In genomic region chrX:3697701-3698279, GRCh38 we compare ENCODE assay signal across 9 cellular contexts. TPM values are rescaled to one million over a fixed set of nuclear protein-coding genes. Genes with fewer than 3 reads are reported as not detected.
DNase-seq lines count a peak whose midpoint lies in the region.
"Had no signal": no experiment of that assay in that cellular context is flagged by ENCODE, and none has a peak within 500 bp of the region (broad histone marks: within the 10 kb centered on the region; RNA-seq: fewer than 3 reads in every experiment).

No MANE protein-coding gene starts in this region.

- H3K4me1 ChIP-seq in adipocyte (ENCODE audit: control insufficient read depth, insufficient read depth, low read length) (peaks cover 6% of the 10 kb centered on the region), thymus (ENCODE audit: control insufficient read depth, insufficient read depth, low read length) (peaks cover 5% of the 10 kb centered on the region)

- H3K27me3 ChIP-seq in adipocyte (replicated peaks; ENCODE audit: control insufficient read depth, insufficient read depth, low read length) (no peaks in the 10 kb centered on the region), thymus (ENCODE audit: control insufficient read depth, insufficient read depth) (no peaks in the 10 kb centered on the region)

- peak overlapping the region; percentile 52 for H3K27ac ChIP-seq in thymus (ENCODE audit: low read depth)
- H3K27ac ChIP-seq: C4-2B had no signal

- peaks cover 38% of the 10 kb centered on the region for H3K36me3 Mint-ChIP-seq in T-helper 1 cell treated with Interleukin-12 subunit alpha and Interleukin-12 subunit beta and Interleukin-4 antibody, amounts not matched to agents 30 μg/mL and 1 μg/mL, for 36 hours (ENCODE audit: low read depth)

- H3K9ac ChIP-seq in adipocyte (ENCODE audit: low read length) = no peak overlapping the region

- peak overlapping the region; percentile 41 for H3K27ac Mint-ChIP-seq in T-helper 1 cell treated with Interleukin-12 subunit alpha and Interleukin-12 subunit beta and Interleukin-4 antibody, amounts not matched to agents 30 μg/mL and 1 μg/mL, for 36 hours

- DNase-seq in T-helper 1 cell (no peak), adipocyte (ENCODE audit: low read depth) (peak; percentile 58), iPS-NIHi11 (ENCODE audit: low spot score) (peak; percentile 23), SHP77 treated with DMSO at 0.1 percent for 48 hours (lab: John Stamatoyannopoulos, UW) (no peak), hepatic stellate cell (ENCODE audit: low spot score) (no peak), DMS 273 treated with DMSO at 0.1 percent for 48 hours (lab: John Stamatoyannopoulos, UW) (no peak)

- H3K4me3 ChIP-seq in adipocyte (ENCODE audit: low read length) = no peak overlapping the region
- H3K4me3 ChIP-seq in thymus (ENCODE audit: low read length) = no peak overlapping the region

- H3K9me3 Mint-ChIP-seq in T-helper 1 cell treated with Interleukin-12 subunit alpha and Interleukin-12 subunit beta and Interleukin-4 antibody, amounts not matched to agents 30 μg/mL and 1 μg/mL, for 36 hours = no peaks in the 10 kb centered on the region

- no peaks in the 10 kb centered on the region for H3K27me3 Mint-ChIP-seq in T-helper 1 cell treated with Interleukin-12 subunit alpha and Interleukin-12 subunit beta and Interleukin-4 antibody, amounts not matched to agents 30 μg/mL and 1 μg/mL, for 36 hours (ENCODE audit: low read depth)

- H3K4me3 Mint-ChIP-seq in T-helper 1 cell treated with Interleukin-12 subunit alpha and Interleukin-12 subunit beta and Interleukin-4 antibody, amounts not matched to agents 30 μg/mL and 1 μg/mL, for 36 hours = no peak overlapping the region

- 95% methylated on average over 16 of the region's 16 CpGs for WGBS in thymus

- H3K9me3 ChIP-seq in adipocyte (ENCODE audit: control insufficient read depth, low read length) = no peaks in the 10 kb centered on the region
- H3K9me3 ChIP-seq in thymus (ENCODE audit: control insufficient read depth) = no peaks in the 10 kb centered on the region

- peaks cover 47% of the 10 kb centered on the region for H3K4me1 Mint-ChIP-seq in T-helper 1 cell treated with Interleukin-12 subunit alpha and Interleukin-12 subunit beta and Interleukin-4 antibody, amounts not matched to agents 30 μg/mL and 1 μg/mL, for 36 hours (ENCODE audit: low read depth)

- H3K36me3 ChIP-seq in adipocyte (ENCODE audit: control insufficient read depth, insufficient read depth, low read length, severe bottlenecking) (no peaks in the 10 kb centered on the region), thymus (ENCODE audit: control insufficient read depth, insufficient read depth) (no peaks in the 10 kb centered on the region)

RNA-seq across cellular contexts. Expression of gene PRKX, which starts 15.7 kb away (rescaled TPM):
- 8.6 TPM for polyA plus RNA-seq in thymus

Comparison
In these comparisons a context has a peak if more than half of its experiments do, and no peak if none do; other contexts are left out.
1. DNase-seq: peak in adipocyte (single experiment) and iPS-NIHi11 (single experiment); none in T-helper 1 cell (0 of 5), SHP77 treated with DMSO at 0.1 percent for 48 hours (single experiment), hepatic stellate cell (single experiment) and DMS 273 treated with DMSO at 0.1 percent for 48 hours (single experiment).